In the genomic region with DNA sequence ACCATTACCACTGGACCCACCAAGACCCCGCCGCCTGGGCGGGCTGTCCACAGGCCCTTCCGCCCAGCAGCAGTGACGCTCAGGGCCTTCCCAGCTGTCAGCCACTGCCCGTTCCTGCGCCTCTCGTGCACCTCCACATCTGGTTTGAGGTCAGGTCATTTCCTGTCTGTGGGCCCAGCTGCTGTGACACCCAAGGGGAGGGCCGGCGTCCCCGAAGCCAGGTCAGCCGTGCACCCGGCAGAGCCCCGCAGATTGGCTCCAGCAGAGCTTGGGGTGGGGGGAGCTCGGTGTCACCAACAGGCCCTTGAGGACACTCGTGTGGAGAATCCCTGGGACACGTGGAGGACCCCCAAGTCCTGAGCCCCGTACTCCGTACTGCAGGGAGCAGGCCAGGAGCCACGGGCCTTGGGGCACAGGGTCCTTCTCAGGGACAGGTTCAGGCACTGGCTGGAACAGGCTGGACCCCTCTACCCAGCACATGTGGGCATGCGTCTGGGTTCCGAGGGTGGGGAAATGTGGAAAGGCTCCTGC, we compare ENCODE assay signal across 1 cellular context.
TF ChIP-seq lines count a peak whose summit lies in the region.

No MANE protein-coding gene starts in this region.

TF ChIP-seq in K562, 482 proteins besides CTCF, POLR2A, EP300 and RAD21 (continues in another document):
- TF ChIP-seq, protein P1, sequence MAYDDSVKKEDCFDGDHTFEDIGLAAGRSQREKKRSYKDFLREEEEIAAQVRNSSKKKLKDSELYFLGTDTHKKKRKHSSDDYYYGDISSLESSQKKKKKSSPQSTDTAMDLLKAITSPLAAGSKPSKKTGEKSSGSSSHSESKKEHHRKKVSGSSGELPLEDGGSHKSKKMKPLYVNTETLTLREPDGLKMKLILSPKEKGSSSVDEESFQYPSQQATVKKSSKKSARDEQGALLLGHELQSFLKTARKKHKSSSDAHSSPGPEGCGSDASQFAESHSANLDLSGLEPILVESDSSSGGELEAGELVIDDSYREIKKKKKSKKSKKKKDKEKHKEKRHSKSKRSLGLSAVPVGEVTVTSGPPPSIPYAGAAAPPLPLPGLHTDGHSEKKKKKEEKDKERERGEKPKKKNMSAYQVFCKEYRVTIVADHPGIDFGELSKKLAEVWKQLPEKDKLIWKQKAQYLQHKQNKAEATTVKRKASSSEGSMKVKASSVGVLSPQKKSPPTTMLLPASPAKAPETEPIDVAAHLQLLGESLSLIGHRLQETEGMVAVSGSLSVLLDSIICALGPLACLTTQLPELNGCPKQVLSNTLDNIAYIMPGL (CRISPR knock-in tag; IDR thresholded peaks at IDR 0.05), result no peak
- TF ChIP-seq PHF21A (IDR thresholded peaks at IDR 0.05; ENCODE audit: borderline replicate concordance, low read depth) (no peak), ZBTB7A (IDR thresholded peaks at IDR 0.05; ENCODE audit: borderline replicate concordance, control insufficient read depth, low read depth, low read length) (no peak), SRSF7 (optimal IDR thresholded peaks at IDR 0.05; ENCODE audit: low read depth, low read length) (no peak), NFYB (IDR thresholded peaks at IDR 0.05; ENCODE audit: extremely low read depth, insufficient read length) (no peak), POLR2H (tag; IDR thresholded peaks at IDR 0.05; ENCODE audit: low read depth) (no peak), ZNF184 (CRISPR knock-in tag; IDR thresholded peaks at IDR 0.05) (no peak), ZFX (CRISPR knock-in tag; IDR thresholded peaks at IDR 0.05) (no peak), POLR2AphosphoS2 (IDR thresholded peaks at IDR 0.05; ENCODE audit: low read length) (peak; percentile 62; the same call in 1 of the 2 replicates), ZNF121 (CRISPR knock-in tag; conservative IDR thresholded peaks at IDR 0.05) (no peak), SUPT5H (IDR thresholded peaks at IDR 0.05) (peak; percentile 59), ZNF778 (CRISPR knock-in tag; IDR thresholded peaks at IDR 0.05) (no peak), GTF2A2 (tag; IDR thresholded peaks at IDR 0.05) (no peak), L3MBTL2 (IDR thresholded peaks at IDR 0.05) (no peak), HMG20A (CRISPR knock-in tag; conservative IDR thresholded peaks at IDR 0.05) (no peak), TAF1 (IDR thresholded peaks at IDR 0.05; ENCODE audit: control insufficient read depth, extremely low read depth, insufficient read depth, low read length, severe bottlenecking) (no peak), RBFOX2 (IDR thresholded peaks at IDR 0.05; ENCODE audit: low read depth, low read length) (peak; percentile 47), ZNF263 (CRISPR knock-in tag; IDR thresholded peaks at IDR 0.05; ENCODE audit: borderline replicate concordance) (no peak), BMI1 (IDR thresholded peaks at IDR 0.05; ENCODE audit: low read length) (no peak), POLR2G (IDR thresholded peaks at IDR 0.05; ENCODE audit: low read depth, low read length) (peak; percentile 68), TOE1 (IDR thresholded peaks at IDR 0.05; ENCODE audit: borderline replicate concordance) (no peak), TOE1 (CRISPR knock-in tag; IDR thresholded peaks at IDR 0.05; ENCODE audit: borderline replicate concordance, low read depth) (no peak)
- TF ChIP-seq, protein P2, sequence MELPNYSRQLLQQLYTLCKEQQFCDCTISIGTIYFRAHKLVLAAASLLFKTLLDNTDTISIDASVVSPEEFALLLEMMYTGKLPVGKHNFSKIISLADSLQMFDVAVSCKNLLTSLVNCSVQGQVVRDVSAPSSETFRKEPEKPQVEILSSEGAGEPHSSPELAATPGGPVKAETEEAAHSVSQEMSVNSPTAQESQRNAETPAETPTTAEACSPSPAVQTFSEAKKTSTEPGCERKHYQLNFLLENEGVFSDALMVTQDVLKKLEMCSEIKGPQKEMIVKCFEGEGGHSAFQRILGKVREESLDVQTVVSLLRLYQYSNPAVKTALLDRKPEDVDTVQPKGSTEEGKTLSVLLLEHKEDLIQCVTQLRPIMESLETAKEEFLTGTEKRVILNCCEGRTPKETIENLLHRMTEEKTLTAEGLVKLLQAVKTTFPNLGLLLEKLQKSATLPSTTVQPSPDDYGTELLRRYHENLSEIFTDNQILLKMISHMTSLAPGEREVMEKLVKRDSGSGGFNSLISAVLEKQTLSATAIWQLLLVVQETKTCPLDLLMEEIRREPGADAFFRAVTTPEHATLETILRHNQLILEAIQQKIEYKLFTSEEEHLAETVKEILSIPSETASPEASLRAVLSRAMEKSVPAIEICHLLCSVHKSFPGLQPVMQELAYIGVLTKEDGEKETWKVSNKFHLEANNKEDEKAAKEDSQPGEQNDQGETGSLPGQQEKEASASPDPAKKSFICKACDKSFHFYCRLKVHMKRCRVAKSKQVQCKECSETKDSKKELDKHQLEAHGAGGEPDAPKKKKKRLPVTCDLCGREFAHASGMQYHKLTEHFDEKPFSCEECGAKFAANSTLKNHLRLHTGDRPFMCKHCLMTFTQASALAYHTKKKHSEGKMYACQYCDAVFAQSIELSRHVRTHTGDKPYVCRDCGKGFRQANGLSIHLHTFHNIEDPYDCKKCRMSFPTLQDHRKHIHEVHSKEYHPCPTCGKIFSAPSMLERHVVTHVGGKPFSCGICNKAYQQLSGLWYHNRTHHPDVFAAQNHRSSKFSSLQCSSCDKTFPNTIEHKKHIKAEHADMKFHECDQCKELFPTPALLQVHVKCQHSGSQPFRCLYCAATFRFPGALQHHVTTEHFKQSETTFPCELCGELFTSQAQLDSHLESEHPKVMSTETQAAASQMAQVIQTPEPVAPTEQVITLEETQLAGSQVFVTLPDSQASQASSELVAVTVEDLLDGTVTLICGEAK (IDR thresholded peaks at IDR 0.05), result no peak
- TF ChIP-seq, protein P2 (CRISPR knock-in tag; IDR thresholded peaks at IDR 0.05), result no peak
- TF ChIP-seq, protein P3, sequence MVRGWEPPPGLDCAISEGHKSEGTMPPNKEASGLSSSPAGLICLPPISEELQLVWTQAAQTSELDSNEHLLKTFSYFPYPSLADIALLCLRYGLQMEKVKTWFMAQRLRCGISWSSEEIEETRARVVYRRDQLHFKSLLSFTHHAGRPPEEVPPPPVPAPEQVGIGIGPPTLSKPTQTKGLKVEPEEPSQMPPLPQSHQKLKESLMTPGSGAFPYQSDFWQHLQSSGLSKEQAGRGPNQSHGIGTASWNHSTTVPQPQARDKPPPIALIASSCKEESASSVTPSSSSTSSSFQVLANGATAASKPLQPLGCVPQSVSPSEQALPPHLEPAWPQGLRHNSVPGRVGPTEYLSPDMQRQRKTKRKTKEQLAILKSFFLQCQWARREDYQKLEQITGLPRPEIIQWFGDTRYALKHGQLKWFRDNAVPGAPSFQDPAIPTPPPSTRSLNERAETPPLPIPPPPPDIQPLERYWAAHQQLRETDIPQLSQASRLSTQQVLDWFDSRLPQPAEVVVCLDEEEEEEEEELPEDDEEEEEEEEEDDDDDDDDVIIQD (CRISPR knock-in tag; IDR thresholded peaks at IDR 0.05), result no peak
- TF ChIP-seq, protein P4, sequence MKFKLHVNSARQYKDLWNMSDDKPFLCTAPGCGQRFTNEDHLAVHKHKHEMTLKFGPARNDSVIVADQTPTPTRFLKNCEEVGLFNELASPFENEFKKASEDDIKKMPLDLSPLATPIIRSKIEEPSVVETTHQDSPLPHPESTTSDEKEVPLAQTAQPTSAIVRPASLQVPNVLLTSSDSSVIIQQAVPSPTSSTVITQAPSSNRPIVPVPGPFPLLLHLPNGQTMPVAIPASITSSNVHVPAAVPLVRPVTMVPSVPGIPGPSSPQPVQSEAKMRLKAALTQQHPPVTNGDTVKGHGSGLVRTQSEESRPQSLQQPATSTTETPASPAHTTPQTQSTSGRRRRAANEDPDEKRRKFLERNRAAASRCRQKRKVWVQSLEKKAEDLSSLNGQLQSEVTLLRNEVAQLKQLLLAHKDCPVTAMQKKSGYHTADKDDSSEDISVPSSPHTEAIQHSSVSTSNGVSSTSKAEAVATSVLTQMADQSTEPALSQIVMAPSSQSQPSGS (CRISPR knock-in tag; IDR thresholded peaks at IDR 0.05), result no peak
- TF ChIP-seq, protein P5, sequence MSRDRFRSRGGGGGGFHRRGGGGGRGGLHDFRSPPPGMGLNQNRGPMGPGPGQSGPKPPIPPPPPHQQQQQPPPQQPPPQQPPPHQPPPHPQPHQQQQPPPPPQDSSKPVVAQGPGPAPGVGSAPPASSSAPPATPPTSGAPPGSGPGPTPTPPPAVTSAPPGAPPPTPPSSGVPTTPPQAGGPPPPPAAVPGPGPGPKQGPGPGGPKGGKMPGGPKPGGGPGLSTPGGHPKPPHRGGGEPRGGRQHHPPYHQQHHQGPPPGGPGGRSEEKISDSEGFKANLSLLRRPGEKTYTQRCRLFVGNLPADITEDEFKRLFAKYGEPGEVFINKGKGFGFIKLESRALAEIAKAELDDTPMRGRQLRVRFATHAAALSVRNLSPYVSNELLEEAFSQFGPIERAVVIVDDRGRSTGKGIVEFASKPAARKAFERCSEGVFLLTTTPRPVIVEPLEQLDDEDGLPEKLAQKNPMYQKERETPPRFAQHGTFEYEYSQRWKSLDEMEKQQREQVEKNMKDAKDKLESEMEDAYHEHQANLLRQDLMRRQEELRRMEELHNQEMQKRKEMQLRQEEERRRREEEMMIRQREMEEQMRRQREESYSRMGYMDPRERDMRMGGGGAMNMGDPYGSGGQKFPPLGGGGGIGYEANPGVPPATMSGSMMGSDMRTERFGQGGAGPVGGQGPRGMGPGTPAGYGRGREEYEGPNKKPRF (IDR thresholded peaks at IDR 0.05; ENCODE audit: low read depth, low read length), result no peak
- TF ChIP-seq, protein P6, sequence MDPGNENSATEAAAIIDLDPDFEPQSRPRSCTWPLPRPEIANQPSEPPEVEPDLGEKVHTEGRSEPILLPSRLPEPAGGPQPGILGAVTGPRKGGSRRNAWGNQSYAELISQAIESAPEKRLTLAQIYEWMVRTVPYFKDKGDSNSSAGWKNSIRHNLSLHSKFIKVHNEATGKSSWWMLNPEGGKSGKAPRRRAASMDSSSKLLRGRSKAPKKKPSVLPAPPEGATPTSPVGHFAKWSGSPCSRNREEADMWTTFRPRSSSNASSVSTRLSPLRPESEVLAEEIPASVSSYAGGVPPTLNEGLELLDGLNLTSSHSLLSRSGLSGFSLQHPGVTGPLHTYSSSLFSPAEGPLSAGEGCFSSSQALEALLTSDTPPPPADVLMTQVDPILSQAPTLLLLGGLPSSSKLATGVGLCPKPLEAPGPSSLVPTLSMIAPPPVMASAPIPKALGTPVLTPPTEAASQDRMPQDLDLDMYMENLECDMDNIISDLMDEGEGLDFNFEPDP (CRISPR knock-in tag; IDR thresholded peaks at IDR 0.05), result no peak
- TF ChIP-seq, protein P7, sequence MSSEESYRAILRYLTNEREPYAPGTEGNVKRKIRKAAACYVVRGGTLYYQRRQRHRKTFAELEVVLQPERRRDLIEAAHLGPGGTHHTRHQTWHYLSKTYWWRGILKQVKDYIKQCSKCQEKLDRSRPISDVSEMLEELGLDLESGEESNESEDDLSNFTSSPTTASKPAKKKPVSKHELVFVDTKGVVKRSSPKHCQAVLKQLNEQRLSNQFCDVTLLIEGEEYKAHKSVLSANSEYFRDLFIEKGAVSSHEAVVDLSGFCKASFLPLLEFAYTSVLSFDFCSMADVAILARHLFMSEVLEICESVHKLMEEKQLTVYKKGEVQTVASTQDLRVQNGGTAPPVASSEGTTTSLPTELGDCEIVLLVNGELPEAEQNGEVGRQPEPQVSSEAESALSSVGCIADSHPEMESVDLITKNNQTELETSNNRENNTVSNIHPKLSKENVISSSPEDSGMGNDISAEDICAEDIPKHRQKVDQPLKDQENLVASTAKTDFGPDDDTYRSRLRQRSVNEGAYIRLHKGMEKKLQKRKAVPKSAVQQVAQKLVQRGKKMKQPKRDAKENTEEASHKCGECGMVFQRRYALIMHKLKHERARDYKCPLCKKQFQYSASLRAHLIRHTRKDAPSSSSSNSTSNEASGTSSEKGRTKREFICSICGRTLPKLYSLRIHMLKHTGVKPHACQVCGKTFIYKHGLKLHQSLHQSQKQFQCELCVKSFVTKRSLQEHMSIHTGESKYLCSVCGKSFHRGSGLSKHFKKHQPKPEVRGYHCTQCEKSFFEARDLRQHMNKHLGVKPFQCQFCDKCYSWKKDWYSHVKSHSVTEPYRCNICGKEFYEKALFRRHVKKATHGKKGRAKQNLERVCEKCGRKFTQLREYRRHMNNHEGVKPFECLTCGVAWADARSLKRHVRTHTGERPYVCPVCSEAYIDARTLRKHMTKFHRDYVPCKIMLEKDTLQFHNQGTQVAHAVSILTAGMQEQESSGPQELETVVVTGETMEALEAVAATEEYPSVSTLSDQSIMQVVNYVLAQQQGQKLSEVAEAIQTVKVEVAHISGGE (CRISPR knock-in tag; IDR thresholded peaks at IDR 0.05), result no peak
- TF ChIP-seq, protein P8, sequence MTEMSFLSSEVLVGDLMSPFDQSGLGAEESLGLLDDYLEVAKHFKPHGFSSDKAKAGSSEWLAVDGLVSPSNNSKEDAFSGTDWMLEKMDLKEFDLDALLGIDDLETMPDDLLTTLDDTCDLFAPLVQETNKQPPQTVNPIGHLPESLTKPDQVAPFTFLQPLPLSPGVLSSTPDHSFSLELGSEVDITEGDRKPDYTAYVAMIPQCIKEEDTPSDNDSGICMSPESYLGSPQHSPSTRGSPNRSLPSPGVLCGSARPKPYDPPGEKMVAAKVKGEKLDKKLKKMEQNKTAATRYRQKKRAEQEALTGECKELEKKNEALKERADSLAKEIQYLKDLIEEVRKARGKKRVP (CRISPR knock-in tag; IDR thresholded peaks at IDR 0.05), result no peak
- TF ChIP-seq, protein P9, sequence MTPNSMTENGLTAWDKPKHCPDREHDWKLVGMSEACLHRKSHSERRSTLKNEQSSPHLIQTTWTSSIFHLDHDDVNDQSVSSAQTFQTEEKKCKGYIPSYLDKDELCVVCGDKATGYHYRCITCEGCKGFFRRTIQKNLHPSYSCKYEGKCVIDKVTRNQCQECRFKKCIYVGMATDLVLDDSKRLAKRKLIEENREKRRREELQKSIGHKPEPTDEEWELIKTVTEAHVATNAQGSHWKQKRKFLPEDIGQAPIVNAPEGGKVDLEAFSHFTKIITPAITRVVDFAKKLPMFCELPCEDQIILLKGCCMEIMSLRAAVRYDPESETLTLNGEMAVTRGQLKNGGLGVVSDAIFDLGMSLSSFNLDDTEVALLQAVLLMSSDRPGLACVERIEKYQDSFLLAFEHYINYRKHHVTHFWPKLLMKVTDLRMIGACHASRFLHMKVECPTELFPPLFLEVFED (CRISPR knock-in tag; conservative IDR thresholded peaks at IDR 0.05), result no peak
